In genomic region chr7:151452141-151452571, GRCh38 we compare ENCODE assay signal across 16 cellular contexts. TPM values are rescaled to one million over a fixed set of nuclear protein-coding genes. Genes with fewer than 3 reads are reported as not detected.
"Had no signal": no experiment of that assay in that cellular context is flagged by ENCODE, and none has a peak within 500 bp of the region (broad histone marks: within the 10 kb centered on the region; RNA-seq: fewer than 3 reads in every experiment).

No MANE protein-coding gene starts in this region.

- DNase-seq: activated CD4-positive, alpha-beta T cell treated with anti-CD3 and anti-CD28 coated beads, Interleukin-2, amount 10 ng/mL, durations not matched to agents 24 days and 14 days; activated CD8-positive, alpha-beta memory T cell treated with anti-CD3 and anti-CD28 coated beads for 24 hours; erythroblast; heart right ventricle; naive B cell; retina; small intestine; stimulated activated CD4-positive, alpha-beta T cell treated with anti-CD3 and anti-CD28 coated beads, Interleukin-4, amount 100 ng/mL, for 4 hours; T-helper 17 cell had no signal

- H3K27ac Mint-ChIP-seq: activated T-helper 2 cell treated with anti-CD3 and anti-CD28 coated beads, Interferon-gamma antibody, Interleukin-2, Interleukin-4, amounts not matched to agents 10 μg/mL and 5 μg/mL and 100 μg/mL, durations not matched to agents 14 hours and 24 hours and 36 hours; stimulated activated naive CD8-positive, alpha-beta T cell treated with anti-CD3 and anti-CD28 coated beads, Interleukin-15, Interleukin-2, amounts not matched to agents 100 ng/mL and 50 ng/mL, for 24 hours; T-helper 17 cell had no signal

- H3K9me3 Mint-ChIP-seq: activated CD4-positive, alpha-beta T cell treated with anti-CD3 and anti-CD28 coated beads, Interleukin-2, amount 10 ng/mL, durations not matched to agents 24 days and 14 days; activated naive CD4-positive, alpha-beta T cell treated with anti-CD3 and anti-CD28 coated beads, Interleukin-2, amount 50 U/mL, for 72 hours; activated T-helper 2 cell treated with anti-CD3 and anti-CD28 coated beads, Interferon-gamma antibody, Interleukin-2, Interleukin-4, amounts not matched to agents 10 μg/mL and 5 μg/mL and 100 μg/mL, durations not matched to agents 14 hours and 24 hours and 36 hours; naive B cell; stimulated activated naive CD8-positive, alpha-beta T cell treated with anti-CD3 and anti-CD28 coated beads, Interleukin-15, Interleukin-2, amounts not matched to agents 100 ng/mL and 50 ng/mL, for 24 hours had no signal

- H3K36me3 Mint-ChIP-seq: activated naive CD4-positive, alpha-beta T cell treated with anti-CD3 and anti-CD28 coated beads, Interleukin-2, amount 50 U/mL, for 72 hours; naive B cell had no signal

- H3K4me3 ChIP-seq: cardiac muscle cell, gastroesophageal sphincter, heart right ventricle had no signal

- FAIRE-seq: colon, small intestine had no signal

- H3K36me3 ChIP-seq: cardiac muscle cell, gastroesophageal sphincter, heart right ventricle had no signal

- H3K27me3 ChIP-seq: cardiac muscle cell, gastroesophageal sphincter, heart right ventricle had no signal

- H3K9me3 ChIP-seq: gastroesophageal sphincter, heart right ventricle had no signal

- H3K27ac ChIP-seq: cardiac muscle cell, gastroesophageal sphincter, heart right ventricle had no signal

- ATAC-seq: activated naive CD4-positive, alpha-beta T cell treated with anti-CD3 and anti-CD28 coated beads, Interleukin-2, amount 50 U/mL, for 72 hours; gastroesophageal sphincter; heart right ventricle; T-helper 17 cell had no signal

- H3K4me3 Mint-ChIP-seq: activated CD4-positive, alpha-beta T cell treated with anti-CD3 and anti-CD28 coated beads, Interleukin-2, amount 10 ng/mL, durations not matched to agents 24 days and 14 days; naive B cell; stimulated activated naive CD8-positive, alpha-beta T cell treated with anti-CD3 and anti-CD28 coated beads, Interleukin-15, Interleukin-2, amounts not matched to agents 100 ng/mL and 50 ng/mL, for 24 hours; T-helper 17 cell had no signal

RNA-seq across cellular contexts. Expression of gene CRYGN, which starts 12.2 kb away (rescaled TPM):
- total RNA-seq: activated CD4-positive, alpha-beta T cell treated with anti-CD3 and anti-CD28 coated beads, Interleukin-2, amount 10 ng/mL, durations not matched to agents 24 days and 14 days; activated T-helper 2 cell treated with anti-CD3 and anti-CD28 coated beads, Interferon-gamma antibody, Interleukin-2, Interleukin-4, amounts not matched to agents 10 μg/mL and 5 μg/mL and 100 μg/mL, durations not matched to agents 14 hours and 24 hours and 36 hours; mononuclear cell had no signal

RNA-seq across cellular contexts. Expression of gene WDR86, which starts 42.3 kb away (rescaled TPM):
- total RNA-seq: activated CD4-positive, alpha-beta T cell treated with anti-CD3 and anti-CD28 coated beads, Interleukin-2, amount 10 ng/mL, durations not matched to agents 24 days and 14 days; activated naive CD4-positive, alpha-beta T cell treated with anti-CD3 and anti-CD28 coated beads, Interleukin-2, amount 50 U/mL, for 72 hours; activated T-helper 2 cell treated with anti-CD3 and anti-CD28 coated beads, Interferon-gamma antibody, Interleukin-2, Interleukin-4, amounts not matched to agents 10 μg/mL and 5 μg/mL and 100 μg/mL, durations not matched to agents 14 hours and 24 hours and 36 hours had no signal
